Comparison of ENCODE assay signal across 12 cellular contexts in genomic region chr12:19550626-19551025, GRCh38.
"Had no signal": no experiment of that assay in that cellular context is flagged by ENCODE, and none has a peak within 500 bp of the region (broad histone marks: within the 10 kb centered on the region; RNA-seq: fewer than 3 reads in every experiment).

No MANE protein-coding gene starts in this region.

- DNase-seq: activated CD4-positive, alpha-beta T cell treated with anti-CD3 and anti-CD28 coated beads for 48 hours; activated naive CD4-positive, alpha-beta T cell treated with anti-CD3 and anti-CD28 coated beads, Interleukin-2, amount 50 U/mL, for 16 hours; adrenal gland; colonic mucosa; effector CD8-positive, alpha-beta T cell; heart right ventricle; mammary epithelial cell; natural killer cell; posterior cingulate gyrus had no signal

- H3K9me3 Mint-ChIP-seq: natural killer cell, WTC11 had no signal

- ATAC-seq: heart right ventricle, natural killer cell, WTC11 had no signal

- H3K36me3 Mint-ChIP-seq: natural killer cell, WTC11 had no signal

- H3K4me3 Mint-ChIP-seq: natural killer cell, WTC11 had no signal

- H3K27ac Mint-ChIP-seq: natural killer cell, WTC11 had no signal

- H3K36me3 ChIP-seq: adrenal gland, colonic mucosa, heart right ventricle, right atrium auricular region had no signal

- H3K27ac ChIP-seq: adrenal gland, colonic mucosa, heart right ventricle, right atrium auricular region, skin epidermis had no signal

- H3K4me3 ChIP-seq: adrenal gland, colonic mucosa, heart right ventricle, right atrium auricular region, skin epidermis had no signal

- H3K27me3 ChIP-seq: adrenal gland, colonic mucosa, heart right ventricle, right atrium auricular region had no signal

- H3K4me1 ChIP-seq: colonic mucosa had no signal

- H3K9me3 ChIP-seq: adrenal gland, colonic mucosa, heart right ventricle, right atrium auricular region had no signal
